In genomic region chr22:47112994-47113879, GRCh38 we compare ENCODE assay signal across 21 cellular contexts.
"Had no signal": no experiment of that assay in that cellular context is flagged by ENCODE, and none has a peak within 500 bp of the region (broad histone marks: within the 10 kb centered on the region; RNA-seq: fewer than 3 reads in every experiment).

No MANE protein-coding gene starts in this region.

- DNase-seq: activated CD4-positive, alpha-beta memory T cell treated with anti-CD3 and anti-CD28 coated beads, Interleukin-2, amount 10 ng/mL, durations not matched to agents 7 days and 5 days; activated CD4-positive, alpha-beta T cell treated with anti-CD3 and anti-CD28 coated beads, Interleukin-2, amount 10 ng/mL, durations not matched to agents 24 days and 14 days; activated gamma-delta T cell; activated T-cell treated with anti-CD3 and anti-CD28 coated beads, Interleukin-2, amount 50 U/mL, for 72 hours; adrenal gland; esophagus squamous epithelium; gastrocnemius medialis; hippocampal formation; left ventricle myocardium inferior; mammary epithelial cell; stimulated activated CD4-positive, alpha-beta T cell treated with anti-CD3 and anti-CD28 coated beads, Interleukin-2, amount 100 ng/mL, for 24 hours; stomach; SW 1271 had no signal

- H3K4me3 ChIP-seq: adrenal gland, coronary artery, esophagus squamous epithelium, gastrocnemius medialis, left ventricle myocardium inferior, ovary, skin epidermis, stomach, suprapubic skin, tibial nerve had no signal

- H3K4me3 Mint-ChIP-seq: activated CD4-positive, alpha-beta memory T cell treated with anti-CD3 and anti-CD28 coated beads, Interleukin-2, amount 10 ng/mL, durations not matched to agents 7 days and 5 days; activated CD4-positive, alpha-beta T cell treated with anti-CD3 and anti-CD28 coated beads, Interleukin-2, amount 10 ng/mL, durations not matched to agents 24 days and 14 days; activated naive CD8-positive, alpha-beta T cell; activated T-cell treated with anti-CD3 and anti-CD28 coated beads, Interleukin-2, amount 50 U/mL, for 72 hours; stimulated activated memory B cell treated with anti-CD40 and anti-IgM and Interleukin-4, amounts not matched to agents 10 μg/mL and 1 μg/mL and 100 μg/mL, for 72 hours had no signal

- H3K27me3 Mint-ChIP-seq: activated CD4-positive, alpha-beta memory T cell treated with anti-CD3 and anti-CD28 coated beads, Interleukin-2, amount 10 ng/mL, durations not matched to agents 7 days and 5 days; activated CD4-positive, alpha-beta T cell treated with anti-CD3 and anti-CD28 coated beads, Interleukin-2, amount 10 ng/mL, durations not matched to agents 24 days and 14 days; activated naive CD8-positive, alpha-beta T cell; stimulated activated memory B cell treated with anti-CD40 and anti-IgM and Interleukin-4, amounts not matched to agents 10 μg/mL and 1 μg/mL and 100 μg/mL, for 72 hours had no signal

- H3K27ac Mint-ChIP-seq: activated CD4-positive, alpha-beta memory T cell treated with anti-CD3 and anti-CD28 coated beads, Interleukin-2, amount 10 ng/mL, durations not matched to agents 7 days and 5 days; activated CD4-positive, alpha-beta T cell treated with anti-CD3 and anti-CD28 coated beads, Interleukin-2, amount 10 ng/mL, durations not matched to agents 24 days and 14 days; activated naive CD8-positive, alpha-beta T cell; activated T-cell treated with anti-CD3 and anti-CD28 coated beads, Interleukin-2, amount 50 U/mL, for 72 hours; stimulated activated memory B cell treated with anti-CD40 and anti-IgM and Interleukin-4, amounts not matched to agents 10 μg/mL and 1 μg/mL and 100 μg/mL, for 72 hours had no signal

- ATAC-seq: activated T-cell treated with anti-CD3 and anti-CD28 coated beads, Interleukin-2, amount 50 U/mL, for 72 hours; gastrocnemius medialis; right cardiac atrium; stimulated activated memory B cell treated with anti-CD40 and anti-IgM and Interleukin-4, amounts not matched to agents 10 μg/mL and 1 μg/mL and 100 μg/mL, for 72 hours had no signal

- H3K9me3 Mint-ChIP-seq: activated CD4-positive, alpha-beta memory T cell treated with anti-CD3 and anti-CD28 coated beads, Interleukin-2, amount 10 ng/mL, durations not matched to agents 7 days and 5 days; activated CD4-positive, alpha-beta T cell treated with anti-CD3 and anti-CD28 coated beads, Interleukin-2, amount 10 ng/mL, durations not matched to agents 24 days and 14 days; activated T-cell treated with anti-CD3 and anti-CD28 coated beads, Interleukin-2, amount 50 U/mL, for 72 hours; stimulated activated memory B cell treated with anti-CD40 and anti-IgM and Interleukin-4, amounts not matched to agents 10 μg/mL and 1 μg/mL and 100 μg/mL, for 72 hours had no signal

- H3K4me1 ChIP-seq: adrenal gland, gastrocnemius medialis, left ventricle myocardium inferior, stomach, tibial nerve had no signal

- H3K27ac ChIP-seq: adrenal gland, coronary artery, esophagus squamous epithelium, gastrocnemius medialis, left ventricle myocardium inferior, ovary, skin epidermis, stomach, suprapubic skin, tibial nerve had no signal

- H3K27me3 ChIP-seq: adrenal gland, esophagus squamous epithelium, gastrocnemius medialis, ovary, stomach, suprapubic skin, tibial nerve had no signal

- H3K36me3 ChIP-seq: adrenal gland, gastrocnemius medialis, ovary had no signal

- H3K9me3 ChIP-seq: adrenal gland, esophagus squamous epithelium, gastrocnemius medialis, ovary, stomach, suprapubic skin, tibial nerve had no signal

- H3K4me1 Mint-ChIP-seq: activated CD4-positive, alpha-beta memory T cell treated with anti-CD3 and anti-CD28 coated beads, Interleukin-2, amount 10 ng/mL, durations not matched to agents 7 days and 5 days; activated CD4-positive, alpha-beta T cell treated with anti-CD3 and anti-CD28 coated beads, Interleukin-2, amount 10 ng/mL, durations not matched to agents 24 days and 14 days; stimulated activated memory B cell treated with anti-CD40 and anti-IgM and Interleukin-4, amounts not matched to agents 10 μg/mL and 1 μg/mL and 100 μg/mL, for 72 hours had no signal
